25 cellular contexts compared by ENCODE assay signal in genomic region chr5:60896991-60897390, GRCh38. TPM values are rescaled to one million over a fixed set of nuclear protein-coding genes. Genes with fewer than 3 reads are reported as not detected.
DNase-seq lines count a peak whose midpoint lies in the region; ATAC-seq, FAIRE-seq and TF ChIP-seq lines count a peak whose summit lies in the region.
"Had no signal": no experiment of that assay in that cellular context is flagged by ENCODE, and none has a peak within 500 bp of the region (broad histone marks: within the 10 kb centered on the region; RNA-seq: fewer than 3 reads in every experiment).

No MANE protein-coding gene starts in this region.

- in situ Hi-C loops in KBM-7 (cut with MboI; ENCODE audit: low pct_unique_long_range_greater_than_20kb, low sequenced_read_pairs) (no loop called here), K562 (cut with MboI) (no loop called here)

- TF ChIP-seq CTCF in K562 (IDR thresholded peaks at IDR 0.05 in 2 of 3, conservative IDR thresholded peaks at IDR 0.05 in 1 of 3; ENCODE audit: insufficient read depth in 2 of 3, low read depth in 1 of 3, low read length in 3 of 3) (no peak), osteoblast (IDR thresholded peaks at IDR 0.05; ENCODE audit: extremely low read depth, low read depth, low read length) (no peak)

- intact Hi-C loops in K562 (cut with micrococcal nuclease): no loop called here

- WGBS in K562 (ENCODE audit: insufficient coverage, low coverage, missing lambda C conversion rate): 79% methylated on average over 4 of the region's 4 CpGs

- no peaks in the 10 kb centered on the region for H3K27me3 ChIP-seq in K562 (ENCODE audit: control insufficient read depth in 2 of 2, insufficient read depth in 2 of 2, low read length in 2 of 2)
- no peaks in the 10 kb centered on the region for H3K27me3 ChIP-seq in osteoblast (ENCODE audit: insufficient read depth, low read length)
- H3K27me3 ChIP-seq: BE2C, BLaER1 had no signal

- FAIRE-seq in GM12891 (lab: Jason Lieb, UNC) (no peak), K562 (lab: Jason Lieb, UNC) (no peak)
- FAIRE-seq: A204.1 had no signal

- TF ChIP-seq RAD21 in K562 (CRISPR knock-in tag; conservative IDR thresholded peaks at IDR 0.05 in 1 of 2, IDR thresholded peaks at IDR 0.05 in 1 of 2): no peak

- CTCF ChIA-PET in K562 (lab: Yijun Ruan, JAX; ENCODE audit: low intra/inter-chr PET ratio): no interaction called here

- DNase-seq in GM12891 (ENCODE audit: insufficient read length, low spot score): no peak
- peak; percentile 15 for DNase-seq in KBM-7
- DNase-seq in K562 (ENCODE audit: extremely low read depth in 1 of 4, low spot score in 3 of 4): no peak
- DNase-seq in osteoblast (ENCODE audit: insufficient read length, low spot score, missing footprints): peak; percentile 15
- DNase-seq: 8988T; ACHN; BE2C; C1 segment of cervical spinal cord; CD4-positive, alpha-beta memory T cell; CD4-positive, CD25-positive, alpha-beta regulatory T cell; CD8-positive, alpha-beta memory T cell; COR-L47; DMS 273 treated with DMSO at 0.1 percent for 48 hours; DMS153; DMS53; DMS79; DND-41; EL; GF-D8 had no signal

- no peaks in the 10 kb centered on the region for H4K20me1 ChIP-seq in K562 (replicated peaks; ENCODE audit: control insufficient read depth, insufficient read depth, low read length)
- no peaks in the 10 kb centered on the region for H4K20me1 ChIP-seq in osteoblast (ENCODE audit: insufficient read depth, low read length)
- H4K20me1 ChIP-seq: BLaER1 had no signal

- no peaks in the 10 kb centered on the region for H3K9me1 ChIP-seq in K562 (ENCODE audit: control insufficient read depth, insufficient read depth, low read length)

- no peak overlapping the region for H3K4me3 ChIP-seq in K562
- no peak overlapping the region for H3K4me3 ChIP-seq in osteoblast (ENCODE audit: insufficient read depth, low read length)
- H3K4me3 ChIP-seq: BLaER1 had no signal

- H3K79me2 ChIP-seq in K562 (ENCODE audit: control insufficient read depth, insufficient read depth, low read length): no peaks in the 10 kb centered on the region
- H3K79me2 ChIP-seq in osteoblast (ENCODE audit: insufficient read depth, low read length): no peaks in the 10 kb centered on the region

- H3K36me3 ChIP-seq in K562 (ENCODE audit: control insufficient read depth, insufficient read depth, low read length): peaks cover 22% of the 10 kb centered on the region; the same call in 2 of the 3 replicates
- peaks cover 6% of the 10 kb centered on the region for H3K36me3 ChIP-seq in osteoblast (ENCODE audit: insufficient read depth, low read length)

- H3K27ac ChIP-seq in K562 (ENCODE audit: extremely low read depth, low read depth, low read length) (no peak overlapping the region), osteoblast (ENCODE audit: low read depth, low read length) (no peak overlapping the region)
- H3K27ac ChIP-seq: BLaER1 had no signal

- TF ChIP-seq EP300 in K562 (IDR thresholded peaks at IDR 0.05; ENCODE audit: low read length): no peak

- H3K9me3 ChIP-seq in K562 (replicated peaks; ENCODE audit: control insufficient read depth, insufficient read depth, low read depth, low read length) (no peaks in the 10 kb centered on the region), osteoblast (ENCODE audit: low read depth, low read length) (no peaks in the 10 kb centered on the region)
- H3K9me3 ChIP-seq: BE2C, BLaER1 had no signal

- TF ChIP-seq POLR2A in GM12891 (IDR thresholded peaks at IDR 0.05; ENCODE audit: low read depth, low read length) (no peak), K562 (conservative IDR thresholded peaks at IDR 0.05) (no peak)

- no peak overlapping the region for H2AFZ ChIP-seq in K562 (ENCODE audit: low read depth, low read length)
- H2AFZ ChIP-seq in osteoblast (ENCODE audit: low read length): no peak overlapping the region

- POLR2A ChIA-PET in K562 (lab: Yijun Ruan, JAX): interaction anchor here (0.9 kb wide), 1 partner anchor 209 kb away, joined by 5 read pairs; no protein-coding TSS in a partner anchor

- BruUV-seq in K562 (replicated peaks; lab: Mats Ljungman, UMichigan): no TSS peak

- no peak overlapping the region for H3K9ac ChIP-seq in K562 (ENCODE audit: insufficient read depth in 1 of 2, low read depth in 2 of 2, low read length in 2 of 2)
- H3K9ac ChIP-seq: BLaER1 had no signal

- ATAC-seq in K562: no peak
- no peak for ATAC-seq in HG02642 (IDR thresholded peaks at IDR 0.05; ENCODE audit: poor library complexity, unreplicated experiment)
- no peak for ATAC-seq in HG03280 (IDR thresholded peaks at IDR 0.05; ENCODE audit: unreplicated experiment)
- ATAC-seq in GM18517 (IDR thresholded peaks at IDR 0.05; ENCODE audit: unreplicated experiment): no peak

- H3K4me1 ChIP-seq in K562 (replicated peaks in 1 of 2; ENCODE audit: control insufficient read depth in 2 of 2, insufficient read depth in 2 of 2, low read length in 2 of 2) (no peaks in the 10 kb centered on the region), osteoblast (ENCODE audit: insufficient read depth, low read length) (no peaks in the 10 kb centered on the region)
- H3K4me1 ChIP-seq: BE2C, BLaER1 had no signal

- H3K4me2 ChIP-seq in K562 (ENCODE audit: insufficient read depth, low read length) (no peak overlapping the region), osteoblast (ENCODE audit: insufficient read depth, low read length) (no peak overlapping the region)
- H3K4me2 ChIP-seq: BLaER1 had no signal

TF ChIP-seq in GM12891, 5 proteins besides CTCF, POLR2A, EP300 and RAD21 (continues in another document):
- no peak for TF ChIP-seq PAX5 (IDR thresholded peaks at IDR 0.05; ENCODE audit: insufficient read depth, low read length, severe bottlenecking)

TF ChIP-seq in K562, 482 proteins besides CTCF, POLR2A, EP300 and RAD21 (continues in another document):
- TF ChIP-seq ZNF354B (CRISPR knock-in tag; IDR thresholded peaks at IDR 0.05): no peak

RNA-seq across cellular contexts. Expression of gene ERCC8, which starts 47.9 kb away (rescaled TPM):
- 5.4 TPM for polyA plus RNA-seq in GM12891 (2012; ENCODE audit: low read depth, missing spikeins)
- total RNA-seq in K562 (2011; cell fraction: chromatin; rRNA removed; ENCODE audit: low replicate concordance): 22.7 and 43.4 TPM in 2 replicates
- 10.0 and 16.1 TPM in 2 replicates for total RNA-seq in K562 (2011; cell fraction: nucleolus; rRNA removed)
- total RNA-seq in K562 (2011; cell fraction: nucleoplasm; rRNA removed): 21.8 and 37.2 TPM in 2 replicates
- total RNA-seq in K562 (2014; rRNA removed) (10.1 and 14.6 TPM in 2 replicates), K562 (2014; rRNA removed; fragmentation: Illumina TruSeq; extraction: Trizol) (29.0 and 30.0 TPM in 2 replicates), K562 (2015; rRNA removed; fragmentation: Illumina TruSeq; extraction: Trizol) (24.4 and 24.8 TPM in 2 replicates), K562 (2021) (14.1 and 15.6 TPM in 2 replicates), osteoblast (20.0 and 23.2 TPM in 2 replicates)
- polyA plus RNA-seq in K562 (2011; rRNA removed) (36.7 and 41.8 TPM in 2 replicates), K562 (2014; fragmentation: Illumina TruSeq; extraction: Trizol) (19.1 and 20.4 TPM in 2 replicates), K562 (2014; fragmentation: Nextera tagmentation; extraction: Ambion mirVana) (10 to 100 TPM; 37.1 to 39.4 TPM), K562 (2014; rRNA removed) (16.1 and 17.1 TPM in 2 replicates)
- 12.6 and 25.9 TPM in 2 replicates for polyA plus RNA-seq in K562 (2011; cell fraction: cytosol; rRNA removed)
- 13.4 and 20.6 TPM in 2 replicates for polyA plus RNA-seq in K562 (2011; cell fraction: nucleus; rRNA removed)
- 9.3 and 12.2 TPM in 2 replicates for polyA plus RNA-seq in K562 (2012)
- polyA minus RNA-seq in K562 (2011; rRNA and poly(A)+ RNA removed): 32.3 and 39.8 TPM in 2 replicates
- polyA minus RNA-seq in K562 (2011; cell fraction: cytosol; rRNA and poly(A)+ RNA removed): 18.1 and 18.3 TPM in 2 replicates
- 20.5 and 34.9 TPM in 2 replicates for polyA minus RNA-seq in K562 (2011; cell fraction: nucleus; rRNA and poly(A)+ RNA removed)

RNA-seq across cellular contexts. Expression of gene NDUFAF2, which starts 48.0 kb away (rescaled TPM):
- 38.5 TPM for polyA plus RNA-seq in GM12891 (2012; ENCODE audit: low read depth, missing spikeins)
- 8.3 and 9.4 TPM in 2 replicates for total RNA-seq in K562 (2011; cell fraction: chromatin; rRNA removed; ENCODE audit: low replicate concordance)
- total RNA-seq in K562 (2011; cell fraction: nucleolus; rRNA removed): 14.2 and 15.7 TPM in 2 replicates
- 8.9 and 10.3 TPM in 2 replicates for total RNA-seq in K562 (2011; cell fraction: nucleoplasm; rRNA removed)
- total RNA-seq in K562 (2014; rRNA removed) (61.5 and 66.4 TPM in 2 replicates), K562 (2014; rRNA removed; fragmentation: Illumina TruSeq; extraction: Trizol) (95.9 and 104 TPM in 2 replicates), K562 (2015; rRNA removed; fragmentation: Illumina TruSeq; extraction: Trizol) (89.3 and 93.6 TPM in 2 replicates), K562 (2021) (56.0 and 58.9 TPM in 2 replicates), osteoblast (22.1 and 24.5 TPM in 2 replicates)
- polyA plus RNA-seq in K562 (2011; rRNA removed) (55.5 and 64.3 TPM in 2 replicates), K562 (2014; fragmentation: Illumina TruSeq; extraction: Trizol) (81.0 and 100 TPM in 2 replicates), K562 (2014; fragmentation: Nextera tagmentation; extraction: Ambion mirVana) (100 to 1,000 TPM; 140 to 155 TPM), K562 (2014; rRNA removed) (112 and 128 TPM in 2 replicates)
- polyA plus RNA-seq in K562 (2011; cell fraction: cytosol; rRNA removed): 11.2 and 17.8 TPM in 2 replicates
- polyA plus RNA-seq in K562 (2011; cell fraction: nucleus; rRNA removed): 11.4 and 15.6 TPM in 2 replicates
- polyA plus RNA-seq in K562 (2012): 52.2 and 79.7 TPM in 2 replicates
- polyA minus RNA-seq in K562 (2011; rRNA and poly(A)+ RNA removed): 13.2 and 13.3 TPM in 2 replicates
- 14.3 and 27.4 TPM in 2 replicates for polyA minus RNA-seq in K562 (2011; cell fraction: cytosol; rRNA and poly(A)+ RNA removed)
- polyA minus RNA-seq in K562 (2011; cell fraction: nucleus; rRNA and poly(A)+ RNA removed): 19.0 and 30.5 TPM in 2 replicates

RNA-seq across cellular contexts. Expression of gene ELOVL7, which starts 52.9 kb away (rescaled TPM):
- 0.85 TPM for polyA plus RNA-seq in GM12891 (2012; ENCODE audit: low read depth, missing spikeins)
- 3.7 and 5.9 TPM in 2 replicates for total RNA-seq in K562 (2011; cell fraction: chromatin; rRNA removed; ENCODE audit: low replicate concordance)
- total RNA-seq in K562 (2011; cell fraction: nucleolus; rRNA removed): 1.3 and 3.4 TPM in 2 replicates
- total RNA-seq in K562 (2011; cell fraction: nucleoplasm; rRNA removed): 4.6 and 7.0 TPM in 2 replicates
- total RNA-seq in K562 (2014; rRNA removed) (4.5 and 5.8 TPM in 2 replicates), K562 (2014; rRNA removed; fragmentation: Illumina TruSeq; extraction: Trizol) (12.3 and 15.0 TPM in 2 replicates), K562 (2015; rRNA removed; fragmentation: Illumina TruSeq; extraction: Trizol) (6.7 and 8.2 TPM in 2 replicates), K562 (2021) (9.4 and 11.6 TPM in 2 replicates), osteoblast (under 0.01 TPM in 2 replicates)
- polyA plus RNA-seq in K562 (2011; rRNA removed) (6.7 and 26.7 TPM in 2 replicates), K562 (2014; fragmentation: Illumina TruSeq; extraction: Trizol) (11.3 and 11.4 TPM in 2 replicates), K562 (2014; fragmentation: Nextera tagmentation; extraction: Ambion mirVana) (1 to 10 TPM; 4.6 to 5.6 TPM), K562 (2014; rRNA removed) (6.9 and 8.9 TPM in 2 replicates)
- polyA plus RNA-seq in K562 (2011; cell fraction: cytosol; rRNA removed): 1.6 and 15.0 TPM in 2 replicates
- polyA plus RNA-seq in K562 (2011; cell fraction: nucleus; rRNA removed): 2.0 and 14.5 TPM in 2 replicates
- 6.4 and 13.8 TPM in 2 replicates for polyA plus RNA-seq in K562 (2012)
- polyA minus RNA-seq in K562 (2011; rRNA and poly(A)+ RNA removed): 6.7 and 30.9 TPM in 2 replicates
- polyA minus RNA-seq in K562 (2011; cell fraction: cytosol; rRNA and poly(A)+ RNA removed): 4.1 and 12.1 TPM in 2 replicates
- 0.81 and 6.9 TPM in 2 replicates for polyA minus RNA-seq in K562 (2011; cell fraction: nucleus; rRNA and poly(A)+ RNA removed)
- total RNA-seq: A673; CD4-positive, alpha-beta memory T cell had no signal
- polyA plus RNA-seq: CD4-positive, alpha-beta memory T cell; CD4-positive, CD25-positive, alpha-beta regulatory T cell; CD8-positive, alpha-beta memory T cell had no signal

Comparison
In these comparisons a context has a peak if more than half of its experiments do, and no peak if none do; other contexts are left out.
1. DNase-seq: peak in KBM-7 (single experiment) and osteoblast (single experiment); none in GM12891 (single experiment) and K562 (0 of 4).